ENCODE assay signal across 6 cellular contexts in the genomic region with DNA sequence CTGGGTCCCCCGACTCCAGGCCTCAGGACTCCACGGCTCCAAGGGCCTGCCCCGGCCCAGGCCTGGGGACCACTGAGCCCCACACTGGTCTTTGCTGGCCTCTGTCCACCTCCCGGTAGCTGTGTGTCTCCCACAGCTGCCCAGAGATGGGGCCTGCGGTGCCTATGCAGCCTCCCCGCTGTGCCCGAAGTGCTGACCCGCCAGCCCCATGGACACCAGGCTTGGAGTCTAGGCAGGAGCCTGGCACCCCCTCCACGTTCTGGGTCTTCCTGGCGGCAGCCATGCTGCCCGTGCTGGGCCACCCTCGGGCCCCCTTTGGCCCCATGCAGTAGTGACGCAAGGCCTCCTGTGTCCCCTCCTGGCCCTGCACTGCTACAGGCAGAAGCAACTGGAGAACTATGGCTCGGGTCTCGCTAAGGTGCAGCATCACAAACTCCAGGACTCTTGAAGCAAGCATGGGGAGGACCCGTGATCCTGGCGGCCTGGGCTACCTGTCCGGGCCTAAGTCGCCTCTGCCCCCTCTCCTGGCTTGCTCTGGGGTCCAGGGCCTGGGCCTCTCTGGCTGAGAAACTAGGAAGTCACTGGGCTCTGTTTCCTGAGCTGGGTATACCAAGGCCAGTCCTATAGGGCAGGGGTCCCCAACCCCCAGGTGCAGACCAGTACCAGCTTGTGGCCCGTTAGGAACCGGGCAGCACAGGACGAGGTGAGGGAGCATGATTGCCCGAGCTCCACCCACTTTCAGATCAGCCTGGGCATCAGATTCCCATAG. TPM values are rescaled to one million over a fixed set of nuclear protein-coding genes. Genes with fewer than 3 reads are reported as not detected.
DNase-seq lines count a peak whose midpoint lies in the region; ATAC-seq and TF ChIP-seq lines count a peak whose summit lies in the region.

No MANE protein-coding gene starts in this region.

- intact Hi-C loops in testis (cut with DNase I; ENCODE audit: low total_unique reads), result no loop called here

- DNase-seq in OCI-M1 (lab: John Stamatoyannopoulos, UW) (peak; percentile 47), testis (no peak), GM13977 (ENCODE audit: low spot score) (no peak)

- peaks cover 0 to 29% of the 10 kb centered on the region in 2 donors for H3K36me3 ChIP-seq in gastroesophageal sphincter
- no peaks in the 10 kb centered on the region for H3K36me3 ChIP-seq in testis (ENCODE audit: low read depth, missing control alignments)

- in situ Hi-C loops in GM13977 (cut with MboI; ENCODE audit: low pct_unique_long_range_greater_than_20kb, low sequenced_read_pairs, unreplicated experiment), result no loop called here

- TF ChIP-seq CTCF in gastroesophageal sphincter (IDR thresholded peaks at IDR 0.05) (no peak), testis (IDR thresholded peaks at IDR 0.05) (no peak), GM13977 (IDR thresholded peaks at IDR 0.05; ENCODE audit: extremely low read depth, insufficient read depth, missing control alignments) (no peak)

- peak overlapping the region; percentile 74 to 99 (median 93) for H3K27ac ChIP-seq in gastroesophageal sphincter
- peak overlapping the region; percentile 96 to 97 for H3K27ac ChIP-seq in testis

- peaks cover 0 to 32% (median 15%) of the 10 kb centered on the region in 3 donors for H3K4me1 ChIP-seq in gastroesophageal sphincter
- peaks cover 21% of the 10 kb centered on the region for H3K4me1 ChIP-seq in testis

- H3K4me3 ChIP-seq in gastroesophageal sphincter (peak overlapping the region; percentile 70 to 89), testis (peak overlapping the region; percentile 92 to 99)

- peaks cover 23% of the 10 kb centered on the region for H3K27me3 ChIP-seq in gastroesophageal sphincter
- no peaks in the 10 kb centered on the region for H3K27me3 ChIP-seq in testis

- ATAC-seq in GM19395 (IDR thresholded peaks at IDR 0.05; ENCODE audit: unreplicated experiment), result peak; percentile 6
- ATAC-seq in gastroesophageal sphincter, result peak; percentile 7
- ATAC-seq in GM19467 (IDR thresholded peaks at IDR 0.05; ENCODE audit: unreplicated experiment), result no peak

- no peaks in the 10 kb centered on the region for H3K9me3 ChIP-seq in gastroesophageal sphincter
- H3K9me3 ChIP-seq in testis, result no peaks in the 10 kb centered on the region

- WGBS in gastroesophageal sphincter (ENCODE audit: low coverage in 1 of 2), 2 donors, result 85% methylated on average over 4 of the region's 23 CpGs; no CpG with 5 or more reads in 1 of the 2 donors
- WGBS in testis, 2 donors, result 39 to 41% methylated on average over 15 to 23 of the region's 23 CpGs

- TF ChIP-seq POLR2A in gastroesophageal sphincter (IDR thresholded peaks at IDR 0.05) (no peak), testis (IDR thresholded peaks at IDR 0.05) (no peak)

- no peak for TF ChIP-seq EP300 in gastroesophageal sphincter (IDR thresholded peaks at IDR 0.05)

RNA-seq across cellular contexts. Expression of gene MYL5, which starts 0.9 kb away (rescaled TPM):
- total RNA-seq in gastroesophageal sphincter, result 10 to 100 TPM in 1 of 4 donors, 1 to 10 TPM in 3; 1.5 to 12.6 (median 3.8) TPM
- total RNA-seq in testis, result 10 to 100 TPM; 34.2 to 45.0 TPM
- polyA plus RNA-seq in testis (ENCODE audit: insufficient read depth, low read depth, low replicate concordance), result 33.9 TPM

RNA-seq across cellular contexts. Expression of gene ATP5ME, which starts 1.1 kb away (rescaled TPM):
- total RNA-seq in gastroesophageal sphincter (100 to 1,000 TPM in 3 of 4 donors, 10 to 100 TPM in 1; 56.9 to 116 (median 106) TPM), testis (100 to 1,000 TPM; 123 to 139 TPM)
- polyA plus RNA-seq in testis (ENCODE audit: insufficient read depth, low read depth, low replicate concordance), result 299 TPM

RNA-seq across cellular contexts. Expression of gene SLC49A3, which starts 13.7 kb away (rescaled TPM):
- total RNA-seq in gastroesophageal sphincter (1 to 10 TPM; 5.2 to 8.7 (median 7.8) TPM), testis (10 to 100 TPM in 1 of 2 donors, 1 to 10 TPM in 1; 7.3 to 10.1 TPM)
- 23.5 TPM for polyA plus RNA-seq in testis (ENCODE audit: insufficient read depth, low read depth, low replicate concordance)

RNA-seq across cellular contexts. Expression of gene PCGF3, which starts 30.4 kb away (rescaled TPM):
- 10 to 100 TPM; 24.4 to 46.5 (median 40.7) TPM for total RNA-seq in gastroesophageal sphincter
- 10 to 100 TPM; 84.2 to 84.8 TPM for total RNA-seq in testis
- 37.3 TPM for polyA plus RNA-seq in testis (ENCODE audit: insufficient read depth, low read depth, low replicate concordance)

RNA-seq across cellular contexts. Expression of gene PDE6B, which starts 49.8 kb away (rescaled TPM):
- total RNA-seq in gastroesophageal sphincter, result 1 to 10 TPM in 3 of 4 donors, under 1 TPM in 1; 0.81 to 5.5 (median 1.8) TPM
- 10 to 100 TPM in 1 of 2 donors, 1 to 10 TPM in 1; 5.9 to 11.4 TPM for total RNA-seq in testis
- 5.9 TPM for polyA plus RNA-seq in testis (ENCODE audit: insufficient read depth, low read depth, low replicate concordance)
